Comparison of ENCODE assay signal across 18 cellular contexts in the genomic region with DNA sequence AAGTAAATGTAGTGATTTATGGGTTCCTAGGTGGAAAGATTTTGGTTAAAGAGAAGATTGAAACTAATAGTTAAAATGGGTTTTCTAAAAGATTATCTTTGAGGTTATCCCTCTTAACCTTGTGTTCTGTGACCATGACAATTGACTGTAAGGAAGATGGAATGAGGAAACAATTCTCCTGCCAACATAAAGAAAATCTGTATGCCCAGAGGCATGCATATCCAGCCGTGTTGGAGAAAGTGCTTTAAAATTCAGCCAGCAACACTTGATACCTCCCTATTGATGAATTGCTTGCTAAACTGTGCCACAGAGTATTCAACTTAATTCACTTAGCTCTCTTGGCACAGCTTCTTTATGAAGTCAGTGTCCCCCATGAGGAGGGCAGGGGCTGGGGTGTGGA.
A peak's percentile ranks its signal among the peaks of the same experiment; 100 is the strongest.
DNase-seq lines count a peak whose midpoint lies in the region; ATAC-seq and TF ChIP-seq lines count a peak whose summit lies in the region.
"Had no signal": no experiment of that assay in that cellular context is flagged by ENCODE, and none has a peak within 500 bp of the region (broad histone marks: within the 10 kb centered on the region; RNA-seq: fewer than 3 reads in every experiment).

No MANE protein-coding gene starts in this region.

- H3K27ac Mint-ChIP-seq in MCF 10A (ENCODE audit: low read depth, unreplicated experiment) (no peak overlapping the region), WTC11 (peak overlapping the region; percentile 81; the same call in 1 of the 2 replicates), glutamatergic neuron (ENCODE audit: unreplicated experiment) (no peak overlapping the region)
- H3K27ac Mint-ChIP-seq in natural killer cell treated with Interleukin-12 subunit alpha and Interleukin-12 subunit beta and Interleukin-15 and Interleukin-18, amount 100 ng/mL, for 72 hours, result no peak overlapping the region

- no peaks in the 10 kb centered on the region for H4K20me1 ChIP-seq in mammary epithelial cell (ENCODE audit: insufficient read depth, low read length)

- 38% methylated on average over 1 of the region's 1 CpG for WGBS in mammary epithelial cell (ENCODE audit: low coverage, missing lambda C conversion rate)

- intact Hi-C loops in MCF 10A (cut with micrococcal nuclease), result no loop called here
- intact Hi-C loops in mammary epithelial cell (cut with micrococcal nuclease), result no loop called here
- intact Hi-C loops in left ventricle myocardium superior (cut with micrococcal nuclease), result no loop called here

- H3K4me1 ChIP-seq in mammary epithelial cell (ENCODE audit: insufficient read depth, low read length), result no peaks in the 10 kb centered on the region

- H3K36me3 ChIP-seq in mammary epithelial cell (ENCODE audit: insufficient read depth, low read length), result no peaks in the 10 kb centered on the region

- dilution Hi-C loops in mammary epithelial cell (cut with HindIII; ENCODE audit: low sequenced_read_pairs), result no loop called here

- in situ Hi-C loops in mammary epithelial cell (cut with MboI; ENCODE audit: low sequenced_read_pairs in 2 of 2), result no loop called here

- CTCF ChIA-PET in MCF 10A (lab: Yijun Ruan, JAX) (interaction anchor here (0.7 kb wide), 1 partner anchor 89 kb away, joined by 3 read pairs; no protein-coding TSS in a partner anchor), mammary epithelial cell (lab: Charles Lee; ENCODE audit: low non-redundant PET) (no interaction called here), WTC11 (lab: Charles Lee) (no interaction called here)

- no peak overlapping the region for H3K4me3 ChIP-seq in mammary epithelial cell (replicated peaks in 1 of 3; ENCODE audit: insufficient read depth in 1 of 3, low read depth in 2 of 3, low read length in 3 of 3)
- H3K4me3 ChIP-seq in fibroblast of the aortic adventitia (ENCODE audit: low read depth, low read length), result no peak overlapping the region
- H3K4me3 ChIP-seq: GM12878 had no signal

- no peaks in the 10 kb centered on the region for H3K9me3 Mint-ChIP-seq in MCF 10A (ENCODE audit: unreplicated experiment)
- no peaks in the 10 kb centered on the region for H3K9me3 Mint-ChIP-seq in WTC11
- H3K9me3 Mint-ChIP-seq in glutamatergic neuron (ENCODE audit: unreplicated experiment), result no peaks in the 10 kb centered on the region
- H3K9me3 Mint-ChIP-seq in natural killer cell treated with Interleukin-12 subunit alpha and Interleukin-12 subunit beta and Interleukin-15 and Interleukin-18, amount 100 ng/mL, for 72 hours, result no peaks in the 10 kb centered on the region

- no peak overlapping the region for H3K27ac ChIP-seq in mammary epithelial cell (ENCODE audit: insufficient read depth, low read depth, low read length)
- H3K27ac ChIP-seq: C4-2B had no signal

- peak; percentile 33; the same call in 1 of the 2 replicates for ATAC-seq in WTC11
- no peak for ATAC-seq in left ventricle myocardium superior
- ATAC-seq in natural killer cell treated with Interleukin-12 subunit alpha and Interleukin-12 subunit beta and Interleukin-15 and Interleukin-18, amount 100 ng/mL, for 72 hours, result no peak
- ATAC-seq: GM12878, HepG2 had no signal

- no peaks in the 10 kb centered on the region for H3K36me3 Mint-ChIP-seq in MCF 10A (ENCODE audit: insufficient read depth, unreplicated experiment)
- no peaks in the 10 kb centered on the region for H3K36me3 Mint-ChIP-seq in WTC11
- H3K36me3 Mint-ChIP-seq in glutamatergic neuron (ENCODE audit: unreplicated experiment), result no peaks in the 10 kb centered on the region
- no peaks in the 10 kb centered on the region for H3K36me3 Mint-ChIP-seq in natural killer cell treated with Interleukin-12 subunit alpha and Interleukin-12 subunit beta and Interleukin-15 and Interleukin-18, amount 100 ng/mL, for 72 hours

- BruUV-seq in MCF 10A (replicated peaks; lab: Mats Ljungman, UMichigan) (no TSS peak), mammary epithelial cell (replicated peaks; lab: Mats Ljungman, UMichigan) (no TSS peak)

- no peaks in the 10 kb centered on the region for H3K27me3 ChIP-seq in mammary epithelial cell (ENCODE audit: insufficient read depth, low read length)

- POLR2A ChIA-PET in MCF 10A (lab: Yijun Ruan, JAX) (no interaction called here), WTC11 (lab: Charles Lee) (no interaction called here)

- DNase-seq in MCF 10A (ENCODE audit: unreplicated experiment) (peak; percentile 5), mammary epithelial cell (no peak), WTC11 (ENCODE audit: low spot score) (no peak), fibroblast of the aortic adventitia (ENCODE audit: low read depth) (peak; percentile 23), left ventricle myocardium superior (no peak), glutamatergic neuron (no peak), NCI-H2081 (lab: John Stamatoyannopoulos, UW) (no peak)
- no peak for DNase-seq in natural killer cell treated with Interleukin-12 subunit alpha and Interleukin-12 subunit beta and Interleukin-15 and Interleukin-18, amount 100 ng/mL, for 72 hours (ENCODE audit: low spot score)
- DNase-seq: Caco-2, DMS53, Kasumi-1, NCI-H1417 treated with DMSO at 0.1 percent for 48 hours, NCI-H2029 treated with DMSO at 0.1 percent for 48 hours, NCI-H446, SIG-M5 had no signal

- no peak overlapping the region for H3K4me2 ChIP-seq in mammary epithelial cell (ENCODE audit: insufficient read depth, low read depth, low read length)

- peaks cover 13% of the 10 kb centered on the region for H3K4me1 Mint-ChIP-seq in MCF 10A (ENCODE audit: insufficient read depth, unreplicated experiment)
- peaks cover 49% of the 10 kb centered on the region for H3K4me1 Mint-ChIP-seq in WTC11
- H3K4me1 Mint-ChIP-seq in glutamatergic neuron (ENCODE audit: low read depth, unreplicated experiment), result no peaks in the 10 kb centered on the region
- peaks cover 5% of the 10 kb centered on the region in 2 donors for H3K4me1 Mint-ChIP-seq in natural killer cell treated with Interleukin-12 subunit alpha and Interleukin-12 subunit beta and Interleukin-15 and Interleukin-18, amount 100 ng/mL, for 72 hours (ENCODE audit: low read depth in 2 of 2)

- TF ChIP-seq CTCF in MCF 10A (IDR thresholded peaks at IDR 0.05; ENCODE audit: unreplicated experiment) (no peak), mammary epithelial cell (conservative IDR thresholded peaks at IDR 0.05 in 1 of 2, IDR thresholded peaks at IDR 0.05 in 1 of 2; ENCODE audit: extremely low read depth in 1 of 2, insufficient read depth in 1 of 2, low read depth in 1 of 2, low read length in 2 of 2) (no peak), WTC11 (IDR thresholded peaks at IDR 0.05) (no peak), fibroblast of the aortic adventitia (IDR thresholded peaks at IDR 0.05; ENCODE audit: insufficient read depth, low read length) (no peak), glutamatergic neuron (IDR thresholded peaks at IDR 0.05; ENCODE audit: partially characterized antibody, unreplicated experiment) (no peak)

- H3K79me2 ChIP-seq in mammary epithelial cell (ENCODE audit: insufficient read depth, low read length), result peaks cover 23% of the 10 kb centered on the region

- no peak overlapping the region for H3K9ac ChIP-seq in mammary epithelial cell (ENCODE audit: insufficient read depth, low read length)

- H3K4me3 Mint-ChIP-seq in MCF 10A (ENCODE audit: unreplicated experiment), result no peak overlapping the region
- H3K4me3 Mint-ChIP-seq in WTC11, result no peak overlapping the region
- no peak overlapping the region for H3K4me3 Mint-ChIP-seq in glutamatergic neuron (ENCODE audit: unreplicated experiment)
- H3K4me3 Mint-ChIP-seq in natural killer cell treated with Interleukin-12 subunit alpha and Interleukin-12 subunit beta and Interleukin-15 and Interleukin-18, amount 100 ng/mL, for 72 hours, result no peak overlapping the region

- H3K27me3 Mint-ChIP-seq in MCF 10A (ENCODE audit: insufficient read depth, unreplicated experiment) (no peaks in the 10 kb centered on the region), WTC11 (ENCODE audit: low read depth) (no peaks in the 10 kb centered on the region), glutamatergic neuron (ENCODE audit: unreplicated experiment) (no peaks in the 10 kb centered on the region)
- H3K27me3 Mint-ChIP-seq in natural killer cell treated with Interleukin-12 subunit alpha and Interleukin-12 subunit beta and Interleukin-15 and Interleukin-18, amount 100 ng/mL, for 72 hours, result peaks cover 20 to 21% of the 10 kb centered on the region in 2 donors

- no peaks in the 10 kb centered on the region for H3K9me3 ChIP-seq in mammary epithelial cell (replicated peaks; ENCODE audit: insufficient read depth, low read length)
- H3K9me3 ChIP-seq: Caco-2 had no signal

- no peak overlapping the region for H2AFZ ChIP-seq in mammary epithelial cell (ENCODE audit: low read depth, low read length)

TF ChIP-seq in WTC11, 78 proteins besides CTCF, POLR2A, EP300 and RAD21 (continues in another document):
- TF ChIP-seq MYBL2 (CRISPR knock-in tag; IDR thresholded peaks at IDR 0.05), result no peak
- TF ChIP-seq FOXJ3 (CRISPR knock-in tag; IDR thresholded peaks at IDR 0.05; ENCODE audit: borderline replicate concordance), result no peak
- no peak for TF ChIP-seq ZNF219 (CRISPR knock-in tag; IDR thresholded peaks at IDR 0.05; ENCODE audit: borderline replicate concordance)
- TF ChIP-seq, protein P1, sequence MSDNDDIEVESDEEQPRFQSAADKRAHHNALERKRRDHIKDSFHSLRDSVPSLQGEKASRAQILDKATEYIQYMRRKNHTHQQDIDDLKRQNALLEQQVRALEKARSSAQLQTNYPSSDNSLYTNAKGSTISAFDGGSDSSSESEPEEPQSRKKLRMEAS (CRISPR knock-in tag; IDR thresholded peaks at IDR 0.05), result no peak
- TF ChIP-seq, protein P2, sequence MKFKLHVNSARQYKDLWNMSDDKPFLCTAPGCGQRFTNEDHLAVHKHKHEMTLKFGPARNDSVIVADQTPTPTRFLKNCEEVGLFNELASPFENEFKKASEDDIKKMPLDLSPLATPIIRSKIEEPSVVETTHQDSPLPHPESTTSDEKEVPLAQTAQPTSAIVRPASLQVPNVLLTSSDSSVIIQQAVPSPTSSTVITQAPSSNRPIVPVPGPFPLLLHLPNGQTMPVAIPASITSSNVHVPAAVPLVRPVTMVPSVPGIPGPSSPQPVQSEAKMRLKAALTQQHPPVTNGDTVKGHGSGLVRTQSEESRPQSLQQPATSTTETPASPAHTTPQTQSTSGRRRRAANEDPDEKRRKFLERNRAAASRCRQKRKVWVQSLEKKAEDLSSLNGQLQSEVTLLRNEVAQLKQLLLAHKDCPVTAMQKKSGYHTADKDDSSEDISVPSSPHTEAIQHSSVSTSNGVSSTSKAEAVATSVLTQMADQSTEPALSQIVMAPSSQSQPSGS (CRISPR knock-in tag; IDR thresholded peaks at IDR 0.05; ENCODE audit: borderline replicate concordance, low read depth), result no peak
- TF ChIP-seq ELF4 (CRISPR knock-in tag; IDR thresholded peaks at IDR 0.05; ENCODE audit: low read depth), result no peak
- no peak for TF ChIP-seq ESRRA (CRISPR knock-in tag; IDR thresholded peaks at IDR 0.05; ENCODE audit: borderline replicate concordance)
- TF ChIP-seq PRRX2 (CRISPR knock-in tag; IDR thresholded peaks at IDR 0.05), result no peak
- no peak for TF ChIP-seq TEAD4 (CRISPR knock-in tag; IDR thresholded peaks at IDR 0.05)
- no peak for TF ChIP-seq NFYB (CRISPR knock-in tag; conservative IDR thresholded peaks at IDR 0.05; ENCODE audit: low read depth)
- TF ChIP-seq FOXP1 (CRISPR knock-in tag; IDR thresholded peaks at IDR 0.05; ENCODE audit: borderline replicate concordance), result no peak
- no peak for TF ChIP-seq NFE2L1 (CRISPR knock-in tag; IDR thresholded peaks at IDR 0.05)
- no peak for TF ChIP-seq HMGA2 (CRISPR knock-in tag; IDR thresholded peaks at IDR 0.05)

Comparison
In these comparisons a context has a peak if more than half of its experiments do, and no peak if none do; other contexts are left out.
1. DNase-seq: peak in MCF 10A (single experiment) and fibroblast of the aortic adventitia (single experiment); none in mammary epithelial cell (single experiment), WTC11 (single experiment), left ventricle myocardium superior (single experiment), glutamatergic neuron (single experiment), NCI-H2081 (0 of 2) and natural killer cell treated with Interleukin-12 subunit alpha and Interleukin-12 subunit beta and Interleukin-15 and Interleukin-18, amount 100 ng/mL, for 72 hours (single experiment).